Comparison of ENCODE assay signal across 23 cellular contexts in the genomic region with DNA sequence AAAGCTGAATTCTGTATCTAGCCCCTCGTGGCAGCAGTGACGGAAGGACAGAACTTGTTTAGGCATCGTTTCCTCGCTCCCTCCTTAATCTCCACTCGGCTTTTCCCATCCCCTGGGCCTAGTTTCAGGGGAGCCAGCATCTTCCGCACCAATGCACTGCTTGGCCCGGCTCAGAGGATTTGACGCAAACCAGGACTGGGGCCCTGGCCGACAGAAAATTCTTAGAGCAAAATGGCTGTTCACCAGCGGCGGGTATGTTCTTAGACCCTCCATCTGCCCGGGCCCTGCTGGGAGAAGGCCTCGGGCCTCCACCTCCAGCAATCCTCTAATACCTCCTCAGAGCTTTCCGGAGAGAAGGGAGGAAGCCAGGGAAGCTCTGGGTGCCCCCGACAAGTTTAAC. TPM values are rescaled to one million over a fixed set of nuclear protein-coding genes. Genes with fewer than 3 reads are reported as not detected.
A peak's percentile ranks its signal among the peaks of the same experiment; 100 is the strongest.
DNase-seq lines count a peak whose midpoint lies in the region; ATAC-seq and TF ChIP-seq lines count a peak whose summit lies in the region.
"Had no signal": no experiment of that assay in that cellular context is flagged by ENCODE, and none has a peak within 500 bp of the region (broad histone marks: within the 10 kb centered on the region; RNA-seq: fewer than 3 reads in every experiment).

No MANE protein-coding gene starts in this region.

- H4K8ac ChIP-seq in H9 (replicated peaks; ENCODE audit: insufficient read length, low read depth, low read length), result no peak overlapping the region

- H3K79me2 ChIP-seq in H9 (ENCODE audit: insufficient read depth, low read length) (0 out of 2 replicates have a peak, but pooled peaks cover 2% of the 10 kb centered on the region), GM23248 (ENCODE audit: insufficient read depth) (peaks cover 6% of the 10 kb centered on the region; the same call in 1 of the 2 replicates)

- no peak overlapping the region for H3K18ac ChIP-seq in H9 (ENCODE audit: insufficient read length, low read depth, low read length)

- H3K36me3 Mint-ChIP-seq in H9 (ENCODE audit: insufficient read depth in 1 of 3, low read depth in 3 of 3) (peaks cover 1 to 3% (median 3%) of the 10 kb centered on the region in 3 experiments; a peak in 3 of 7 replicates), WTC11 (no peaks in the 10 kb centered on the region)

- H3K4me3 Mint-ChIP-seq in H9, result no peak overlapping the region
- no peak overlapping the region for H3K4me3 Mint-ChIP-seq in WTC11
- H3K4me3 Mint-ChIP-seq: activated CD8-positive, alpha-beta T cell treated with anti-CD3 and anti-CD28 coated beads, Interleukin-2, amount 10 ng/mL, durations not matched to agents 7 days and 5 days; activated T-cell treated with anti-CD3 and anti-CD28 coated beads, Interleukin-2, amount 50 U/mL, for 4 hours had no signal

- H3K4me1 Mint-ChIP-seq in H9, result peaks cover 13 to 35% of the 10 kb centered on the region in 2 experiments
- H3K4me1 Mint-ChIP-seq in WTC11, result peaks cover 10% of the 10 kb centered on the region

- H3K36me3 ChIP-seq in lower lobe of right lung (peaks cover 6% of the 10 kb centered on the region), GM23248 (ENCODE audit: low read depth) (no peaks in the 10 kb centered on the region)
- H3K36me3 ChIP-seq: HAP-1 had no signal

- H3K79me1 ChIP-seq in H9 (ENCODE audit: insufficient read depth, low read depth, low read length, poor library complexity, severe bottlenecking), result no peaks in the 10 kb centered on the region

- H3K27ac ChIP-seq in H9 (ENCODE audit: insufficient read length, low read depth, low read length) (no peak overlapping the region), lower lobe of right lung (no peak overlapping the region), GM23248 (no peak overlapping the region)
- H3K27ac ChIP-seq: ascending aorta, left lung, tibial nerve had no signal

- H2AK5ac ChIP-seq in H9 (ENCODE audit: insufficient read length, low read length), result no peak overlapping the region

- H3K4me2 ChIP-seq in H9 (ENCODE audit: insufficient read depth, insufficient read length, low read length), result no peak overlapping the region
- no peak overlapping the region for H3K4me2 ChIP-seq in GM23248 (ENCODE audit: unreplicated experiment)

- H2BK15ac ChIP-seq in H9 (ENCODE audit: low read depth, low read length), result no peak overlapping the region

- no peak overlapping the region for H2BK120ac ChIP-seq in H9 (ENCODE audit: low read depth, low read length, poor library complexity, severe bottlenecking)

- no peaks in the 10 kb centered on the region for H3K9me3 Mint-ChIP-seq in H9
- no peaks in the 10 kb centered on the region for H3K9me3 Mint-ChIP-seq in WTC11
- H3K9me3 Mint-ChIP-seq: activated T-cell treated with anti-CD3 and anti-CD28 coated beads, Interleukin-2, amount 50 U/mL, for 4 hours had no signal

- CTCF ChIA-PET in WTC11 (lab: Charles Lee), result interaction anchor here (1.0 to 1.6 kb wide), 2 partner anchors 11 to 24 kb away, joined by 3 to 4 read pairs; no protein-coding TSS in a partner anchor

- H2BK5ac ChIP-seq in H9 (ENCODE audit: insufficient read length, low read length), result no peak overlapping the region

- H3K9me3 ChIP-seq in H9 (ENCODE audit: control insufficient read depth, low read depth, low read length) (no peaks in the 10 kb centered on the region), lower lobe of right lung (no peaks in the 10 kb centered on the region), GM23248 (ENCODE audit: low read depth) (no peaks in the 10 kb centered on the region)
- H3K9me3 ChIP-seq: ascending aorta, HAP-1, left lung, tibial nerve had no signal

- H3K9ac ChIP-seq in H9 (ENCODE audit: extremely low read depth, insufficient read length, low read length) (no peak overlapping the region), GM23248 (no peak overlapping the region)

- H3K27me3 Mint-ChIP-seq in H9 (ENCODE audit: low read depth) (no peaks in the 10 kb centered on the region; the same call in 1 of the 2 replicates), WTC11 (ENCODE audit: low read depth) (no peaks in the 10 kb centered on the region)

- no peaks in the 10 kb centered on the region for H3K23me2 ChIP-seq in H9 (ENCODE audit: insufficient read length, low read depth, low read length, poor library complexity, severe bottlenecking)

- H3K4me3 ChIP-seq in lower lobe of right lung (no peak overlapping the region), retinal pigment epithelial cell (ENCODE audit: low read length) (no peak overlapping the region), GM23248 (no peak overlapping the region)
- H3K4me3 ChIP-seq: ascending aorta, HAP-1, left lung, tibial nerve had no signal

- no peak overlapping the region for H4K91ac ChIP-seq in H9 (ENCODE audit: insufficient read length, low read depth, low read length)

- H3K27ac Mint-ChIP-seq in H9, result peak overlapping the region; percentile 33 to 67 (median 65); a peak in 5 of 7 replicates
- peak overlapping the region; percentile 54 for H3K27ac Mint-ChIP-seq in WTC11
- H3K27ac Mint-ChIP-seq: activated CD8-positive, alpha-beta T cell treated with anti-CD3 and anti-CD28 coated beads, Interleukin-2, amount 10 ng/mL, durations not matched to agents 7 days and 5 days had no signal

- H4K5ac ChIP-seq in H9 (ENCODE audit: insufficient read length, low read depth, low read length), result no peak overlapping the region

- no peak for TF ChIP-seq CTCF in H9 (conservative IDR thresholded peaks at IDR 0.05)
- no peak for TF ChIP-seq CTCF in WTC11 (IDR thresholded peaks at IDR 0.05)
- no peak for TF ChIP-seq CTCF in lower lobe of right lung (IDR thresholded peaks at IDR 0.05)
- TF ChIP-seq CTCF in retinal pigment epithelial cell (conservative IDR thresholded peaks at IDR 0.05; ENCODE audit: low read depth, low read length), result no peak

- peak; percentile 20 for DNase-seq in H9
- DNase-seq in WTC11 (ENCODE audit: low spot score), result peak; percentile 11
- DNase-seq in lower lobe of right lung, result peak; percentile 15
- peak; percentile 52 for DNase-seq in retinal pigment epithelial cell (ENCODE audit: low read depth)
- DNase-seq in SKM-1 treated with dmso at 0.1 percent for 144 hours (lab: John Stamatoyannopoulos, UW; ENCODE audit: unreplicated experiment), result no peak
- no peak for DNase-seq in GM23248
- DNase-seq: activated CD4-positive, CD25-positive, alpha-beta regulatory T cell; activated CD8-positive, alpha-beta T cell treated with anti-CD3 and anti-CD28 coated beads, Interleukin-2, amount 10 ng/mL, durations not matched to agents 7 days and 5 days; activated naive CD4-positive, alpha-beta T cell treated with anti-CD3 and anti-CD28 coated beads, Interleukin-2, amount 50 U/mL, for 16 hours; activated T-cell treated with anti-CD3 and anti-CD28 coated beads, Interleukin-2, amount 50 U/mL, for 4 hours; AML-193; DMS79 treated with DMSO at 0.1 percent for 48 hours; KG1; NCI-H187; NCI-H226; stimulated activated CD4-positive, alpha-beta T cell treated with anti-CD3 and anti-CD28 coated beads, Interleukin-2, amount 100 ng/mL, for 24 hours; stimulated activated naive CD4-positive, alpha-beta T cell had no signal

- intact Hi-C loops in lower lobe of right lung (cut with DNase I), result no loop called here

- H3F3A ChIP-seq in GM23248 (ENCODE audit: insufficient read depth), result no peaks in the 10 kb centered on the region

- H3K9me2 ChIP-seq in GM23248 (ENCODE audit: insufficient read depth), result no peaks in the 10 kb centered on the region

- no peak overlapping the region for H3K4ac ChIP-seq in H9 (ENCODE audit: low read depth, low read length)

- H2BK20ac ChIP-seq in H9 (ENCODE audit: low read depth, low read length, poor library complexity, severe bottlenecking), result no peak overlapping the region

- H4K20me1 ChIP-seq in H9 (ENCODE audit: control insufficient read depth, insufficient read depth, insufficient read length), result no peaks in the 10 kb centered on the region
- H4K20me1 ChIP-seq in GM23248 (ENCODE audit: insufficient read depth), result no peaks in the 10 kb centered on the region

- ATAC-seq in WTC11 (no peak), lower lobe of right lung (no peak), GM19023 (IDR thresholded peaks at IDR 0.05; ENCODE audit: unreplicated experiment) (no peak)
- ATAC-seq: activated CD8-positive, alpha-beta T cell treated with anti-CD3 and anti-CD28 coated beads, Interleukin-2, amount 10 ng/mL, durations not matched to agents 7 days and 5 days; activated T-cell treated with anti-CD3 and anti-CD28 coated beads, Interleukin-2, amount 50 U/mL, for 4 hours; left lung had no signal

- H3K4me1 ChIP-seq in H9 (ENCODE audit: insufficient read depth, low read length), result no peaks in the 10 kb centered on the region
- H3K4me1 ChIP-seq in lower lobe of right lung, result no peaks in the 10 kb centered on the region
- peaks cover 5% of the 10 kb centered on the region; the same call in 1 of the 2 replicates for H3K4me1 ChIP-seq in GM23248 (ENCODE audit: insufficient read depth)
- H3K4me1 ChIP-seq: ascending aorta, left lung, tibial nerve had no signal

- POLR2A ChIA-PET in WTC11 (lab: Charles Lee), result no interaction called here

- H3K27me3 ChIP-seq in H9 (ENCODE audit: insufficient read depth, low read length) (no peaks in the 10 kb centered on the region), lower lobe of right lung (ENCODE audit: low read depth) (no peaks in the 10 kb centered on the region), GM23248 (replicated peaks; ENCODE audit: insufficient read depth) (no peaks in the 10 kb centered on the region)
- H3K27me3 ChIP-seq: ascending aorta, left lung, tibial nerve had no signal

- WGBS in H9 (ENCODE audit: extremely low coverage, insufficient read length, low lambda C conversion rate), result no CpG with 5 or more reads among the region's 15 CpGs
- 86 to 87% methylated on average over 15 of the region's 15 CpGs for WGBS in GM23248 (ENCODE audit: low coverage in 1 of 2, low lambda C conversion rate in 2 of 2, missing lambda C conversion rate in 2 of 2), 2 experiments

- H3K56ac ChIP-seq in H9 (ENCODE audit: insufficient read length, low read depth, low read length), result no peak overlapping the region

- H3T11ph ChIP-seq in H9 (ENCODE audit: low read length), result no peak overlapping the region

- in situ Hi-C loops in GM23248 (cut with MboI), result no loop called here

- no peak overlapping the region for H2BK12ac ChIP-seq in H9 (ENCODE audit: insufficient read length, low read depth, low read length)

- H3K23ac ChIP-seq in H9 (ENCODE audit: insufficient read length, low read depth, low read length), result no peak overlapping the region

- no peak overlapping the region for H3K14ac ChIP-seq in H9 (ENCODE audit: insufficient read depth, low read length)

- H2AFZ ChIP-seq in H9 (ENCODE audit: low read length) (no peak overlapping the region), GM23248 (no peak overlapping the region)

RNA-seq across cellular contexts. Expression of gene TBC1D16, which starts 54.6 kb away (rescaled TPM):
- total RNA-seq in H9 (2021) (82.7 and 85.8 TPM in 2 replicates), WTC11 (2021) (89.8 to 96.1 TPM (median 90.4 TPM) in 3 replicates), lower lobe of right lung (24.7 TPM)
- 22.4 and 26.9 TPM in 2 replicates for total RNA-seq in GM23248 (2014; rRNA removed; shearing (Covaris generic))
- 8.1 and 9.2 TPM in 2 replicates for polyA plus RNA-seq in GM23248 (2016; fragmentation: Nextera tagmentation; extraction: Ambion mirVana)

RNA-seq across cellular contexts. Expression of gene CCDC40, which starts 55.4 kb away (rescaled TPM):
- total RNA-seq in H9 (2021), result 7.8 and 8.9 TPM in 2 replicates
- total RNA-seq in WTC11 (2021), result 15.1 to 16.3 TPM (median 15.2 TPM) in 3 replicates
- total RNA-seq in lower lobe of right lung, result 14.1 TPM
- 2.9 and 3.0 TPM in 2 replicates for total RNA-seq in GM23248 (2014; rRNA removed; shearing (Covaris generic))
- polyA plus RNA-seq in GM23248 (2016; fragmentation: Nextera tagmentation; extraction: Ambion mirVana), result 2.3 and 2.4 TPM in 2 replicates
- total RNA-seq: activated CD8-positive, alpha-beta T cell treated with anti-CD3 and anti-CD28 coated beads, Interleukin-2, amount 10 ng/mL, durations not matched to agents 7 days and 5 days; T-helper 2 cell treated with Interferon-gamma antibody and Interleukin-4, amounts not matched to agents 100 ng/mL and 5 ng/mL, for 36 hours had no signal

Comparison
In these comparisons a context has a peak if more than half of its experiments do, and no peak if none do; other contexts are left out.
1. DNase-seq: peak in H9 (single experiment), WTC11 (single experiment), lower lobe of right lung (single experiment) and retinal pigment epithelial cell (single experiment); none in SKM-1 treated with dmso at 0.1 percent for 144 hours (single experiment) and GM23248 (single experiment).